ENCODE assay signal across 26 cellular contexts in genomic region chr1:181433931-181434330, GRCh38. TPM values are rescaled to one million over a fixed set of nuclear protein-coding genes. Genes with fewer than 3 reads are reported as not detected.
DNase-seq lines count a peak whose midpoint lies in the region; ATAC-seq, FAIRE-seq and TF ChIP-seq lines count a peak whose summit lies in the region.
"Had no signal": no experiment of that assay in that cellular context is flagged by ENCODE, and none has a peak within 500 bp of the region (broad histone marks: within the 10 kb centered on the region; RNA-seq: fewer than 3 reads in every experiment).

No MANE protein-coding gene starts in this region.

- H3K27me3 ChIP-seq in right atrium auricular region (no peaks in the 10 kb centered on the region), small intestine (ENCODE audit: control insufficient read depth in 2 of 2, insufficient read depth in 2 of 2, low read length in 2 of 2) (peaks cover 0 to 4% of the 10 kb centered on the region in 2 donors), dorsolateral prefrontal cortex (peaks cover 0 to 3% (median 0%) of the 10 kb centered on the region in 45 donors)
- H3K27me3 ChIP-seq: BLaER1 treated with 17β-estradiol and CSF1 and Interleukin-3, amounts not matched to agents 10 nM and 100 nM had no signal

- ATAC-seq in Right ventricle myocardium superior (ENCODE audit: poor library complexity): peak; percentile 84
- no peak for ATAC-seq in T-helper 17 cell
- ATAC-seq: GM12878 had no signal

- H3K4me3 ChIP-seq in right atrium auricular region (no peak overlapping the region), small intestine (ENCODE audit: low read depth in 1 of 2, low read length in 2 of 2) (no peak overlapping the region), dorsolateral prefrontal cortex (no peak overlapping the region)
- H3K4me3 ChIP-seq: BLaER1 treated with 17β-estradiol and CSF1 and Interleukin-3, amounts not matched to agents 10 nM and 100 nM; GM12878; GM23248 had no signal

- H3K4me1 Mint-ChIP-seq in T-helper 17 cell: no peaks in the 10 kb centered on the region
- H3K4me1 Mint-ChIP-seq: CD14-positive monocyte; CD8-positive, alpha-beta memory T cell had no signal

- WGBS in small intestine, 3 donors: 24 to 71% (median 41%) methylated on average over 3 of the region's 3 CpGs

- no peak overlapping the region for H3K4me3 Mint-ChIP-seq in T-helper 17 cell
- H3K4me3 Mint-ChIP-seq: CD14-positive monocyte; CD4-positive, alpha-beta T cell; CD8-positive, alpha-beta memory T cell had no signal

- no peak for FAIRE-seq in small intestine (lab: Jason Lieb, UNC)
- FAIRE-seq: A204.1, GM12878, GM19239, H1 had no signal

- peak overlapping the region; percentile 24 for H3K27ac Mint-ChIP-seq in T-helper 17 cell
- H3K27ac Mint-ChIP-seq: CD4-positive, alpha-beta T cell; CD8-positive, alpha-beta memory T cell had no signal

- no peak overlapping the region for H3K27ac ChIP-seq in right atrium auricular region
- H3K27ac ChIP-seq in small intestine (ENCODE audit: low read depth in 1 of 2, low read length in 1 of 2): no peak overlapping the region
- H3K27ac ChIP-seq in dorsolateral prefrontal cortex: no peak overlapping the region
- H3K27ac ChIP-seq: 22Rv1; BLaER1 treated with 17β-estradiol and CSF1 and Interleukin-3, amounts not matched to agents 10 nM and 100 nM; GM23248 had no signal

- H3K36me3 Mint-ChIP-seq in T-helper 17 cell (ENCODE audit: low read depth): peaks cover 4% of the 10 kb centered on the region
- H3K36me3 Mint-ChIP-seq: CD14-positive monocyte; CD8-positive, alpha-beta memory T cell had no signal

- peak; percentile 4 for DNase-seq in NCI-H2029 (lab: John Stamatoyannopoulos, UW)
- DNase-seq in NCI-H2029 treated with DMSO at 0.1 percent for 48 hours (lab: John Stamatoyannopoulos, UW): no peak
- DNase-seq in Right ventricle myocardium superior: no peak
- no peak for DNase-seq in right atrium auricular region (ENCODE audit: low spot score)
- DNase-seq in T-helper 17 cell: no peak
- peak; percentile 72 for DNase-seq in small intestine
- DNase-seq in Ammon's horn (ENCODE audit: low spot score): no peak
- DNase-seq in dorsolateral prefrontal cortex: no peak
- DNase-seq: BE2C; CD4-positive, alpha-beta T cell; CD8-positive, alpha-beta memory T cell; DMS 273 treated with DMSO at 0.1 percent for 48 hours; DMS79; EL; GDM1; GM23248; H7; HCEC 1CT had no signal

- no peaks in the 10 kb centered on the region for H3K9me3 ChIP-seq in right atrium auricular region
- H3K9me3 ChIP-seq in T-helper 17 cell (ENCODE audit: control insufficient read depth, low read length, poor library complexity, severe bottlenecking): no peaks in the 10 kb centered on the region
- no peaks in the 10 kb centered on the region for H3K9me3 ChIP-seq in small intestine (ENCODE audit: control insufficient read depth, low read depth)
- H3K9me3 ChIP-seq: BE2C; BLaER1 treated with 17β-estradiol and CSF1 and Interleukin-3, amounts not matched to agents 10 nM and 100 nM had no signal

- H3K4me1 ChIP-seq in right atrium auricular region (no peaks in the 10 kb centered on the region), small intestine (ENCODE audit: control insufficient read depth in 2 of 2, insufficient read depth in 1 of 2, low read depth in 1 of 2, low read length in 1 of 2) (peaks cover 0 to 2% of the 10 kb centered on the region in 2 donors)
- H3K4me1 ChIP-seq: BE2C had no signal

- TF ChIP-seq CTCF in right atrium auricular region (IDR thresholded peaks at IDR 0.05) (no peak), dorsolateral prefrontal cortex (IDR thresholded peaks at IDR 0.05 in 54 of 56, conservative IDR thresholded peaks at IDR 0.05 in 2 of 56; ENCODE audit: low read depth in 1 of 56, partially characterized antibody in 56 of 56) (no peak)

- intact Hi-C loops in Right ventricle myocardium superior (cut with DNase I) (no loop called here), dorsolateral prefrontal cortex (cut with DNase I) (no loop called here)

- H3K36me3 ChIP-seq in right atrium auricular region (no peaks in the 10 kb centered on the region), small intestine (ENCODE audit: control insufficient read depth in 2 of 2, insufficient read depth in 2 of 2, low read length in 2 of 2) (no peaks in the 10 kb centered on the region)
- H3K36me3 ChIP-seq: BE2C; BLaER1 treated with 17β-estradiol and CSF1 and Interleukin-3, amounts not matched to agents 10 nM and 100 nM had no signal

- H3K27me3 Mint-ChIP-seq in T-helper 17 cell: peaks cover 50% of the 10 kb centered on the region

RNA-seq across cellular contexts. Expression of gene CACNA1E, which starts 49.4 kb away (rescaled TPM):
- total RNA-seq in Right ventricle myocardium superior (4.7 TPM), right atrium auricular region (1 to 10 TPM; 1.7 to 2.2 TPM), T-helper 17 cell (not detected), dorsolateral prefrontal cortex (100 to 1,000 TPM in 6 of 120 experiments, 10 to 100 TPM in 114; 27.1 to 108 (median 81.3) TPM)
- polyA plus RNA-seq in small intestine: under 1 TPM in 1 of 3 donors, not detected in 2; 0.07 TPM
- total RNA-seq: CD4-positive, alpha-beta T cell; CD8-positive, alpha-beta memory T cell; GM23248 had no signal
- polyA plus RNA-seq: AG04450; CD14-positive monocyte; CD8-positive, alpha-beta memory T cell; GM23248 had no signal

Comparison
In these comparisons a context has a peak if more than half of its experiments do, and no peak if none do; other contexts are left out.
1. DNase-seq: peak in NCI-H2029 (single experiment) and small intestine (single experiment); none in NCI-H2029 treated with DMSO at 0.1 percent for 48 hours (single experiment), Right ventricle myocardium superior (single experiment), right atrium auricular region (single experiment), T-helper 17 cell (0 of 3), Ammon's horn (single experiment) and dorsolateral prefrontal cortex (0 of 10).